ENCODE assay signal across 8 cellular contexts in the genomic region with DNA sequence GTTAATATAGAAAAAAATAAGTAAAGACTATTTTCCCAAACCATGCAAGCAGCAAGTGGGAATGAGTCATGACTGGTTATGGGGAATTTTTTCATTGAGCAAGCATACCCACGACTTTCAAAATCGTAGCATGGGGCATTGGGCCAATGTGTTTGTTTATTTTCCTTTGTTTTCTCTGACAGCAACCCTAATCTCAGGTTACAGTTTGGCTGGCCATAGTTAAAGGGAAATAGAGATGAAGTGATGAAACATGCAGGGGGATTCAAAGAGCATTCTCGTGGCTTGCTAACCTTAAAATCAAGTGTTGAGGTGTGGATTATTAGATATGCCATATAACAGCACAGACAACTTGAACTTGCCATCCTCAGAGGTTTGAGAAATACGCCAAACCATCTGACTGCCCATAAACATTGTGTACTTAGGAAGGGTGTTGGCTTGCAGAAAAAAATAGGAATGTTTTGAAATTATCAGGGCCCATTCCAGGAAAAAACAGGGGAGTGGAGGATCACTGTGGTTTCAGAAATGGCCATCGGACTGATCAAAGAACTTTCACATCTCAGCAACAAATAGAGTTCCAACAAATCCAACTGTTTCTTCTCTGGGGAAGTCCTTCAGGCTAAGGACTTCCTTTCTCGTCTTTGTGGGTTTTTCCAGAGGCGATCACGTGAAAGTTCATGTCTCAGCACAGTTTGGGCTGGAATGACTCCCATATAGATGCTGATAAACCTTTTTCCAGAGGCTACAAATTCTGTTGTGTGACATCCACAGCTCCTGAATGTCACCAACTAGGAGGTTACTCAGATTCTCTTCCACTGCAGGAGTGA.
DNase-seq lines count a peak whose midpoint lies in the region; ATAC-seq, FAIRE-seq and TF ChIP-seq lines count a peak whose summit lies in the region.

No MANE protein-coding gene starts in this region.

- no peaks in the 10 kb centered on the region for H4K20me1 ChIP-seq in astrocyte (ENCODE audit: insufficient read depth, low read length)
- no peaks in the 10 kb centered on the region for H4K20me1 ChIP-seq in Karpas-422 (ENCODE audit: insufficient read depth, low read depth, low read length)

- H3K4me1 ChIP-seq in astrocyte (ENCODE audit: insufficient read depth, low read length) (peaks cover 18% of the 10 kb centered on the region), right lobe of liver (peaks cover 0 to 32% (median 12%) of the 10 kb centered on the region in 4 donors), Karpas-422 (ENCODE audit: low read length) (no peaks in the 10 kb centered on the region)

- no peaks in the 10 kb centered on the region for H3K36me3 Mint-ChIP-seq in astrocyte (ENCODE audit: low read depth, unreplicated experiment)

- no peak overlapping the region for H3K4me3 ChIP-seq in astrocyte (ENCODE audit: insufficient read depth, low read depth, low read length)
- H3K4me3 ChIP-seq in right lobe of liver = no peak overlapping the region
- no peak overlapping the region for H3K4me3 ChIP-seq in Karpas-422 (ENCODE audit: low read length)

- peaks cover 11% of the 10 kb centered on the region for H3K4me1 Mint-ChIP-seq in astrocyte (ENCODE audit: low read depth, unreplicated experiment)

- 8% methylated on average over 8 of the region's 8 CpGs for WGBS in right lobe of liver (ENCODE audit: insufficient coverage, low coverage, low lambda C conversion rate, missing lambda C conversion rate)

- in situ Hi-C loops in ACHN (cut with HindIII; ENCODE audit: low pct_ligation_motif_present, low pct_unique_long_range_greater_than_20kb, low sequenced_read_pairs) = no loop called here

- peak overlapping the region; percentile 57 for H3K4me2 ChIP-seq in astrocyte (ENCODE audit: low read length)
- no peak overlapping the region for H3K4me2 ChIP-seq in Karpas-422 (ENCODE audit: low read depth, low read length, poor library complexity, severe bottlenecking)

- H3K9ac ChIP-seq in astrocyte (ENCODE audit: low read length) = peak overlapping the region; percentile 17
- no peak overlapping the region for H3K9ac ChIP-seq in Karpas-422 (ENCODE audit: low read length)

- no peak overlapping the region for H2AFZ ChIP-seq in astrocyte (ENCODE audit: low read depth, low read length)
- no peak overlapping the region for H2AFZ ChIP-seq in Karpas-422 (ENCODE audit: low read length)

- peak overlapping the region; percentile 51 for H3K27ac ChIP-seq in astrocyte (ENCODE audit: low read depth, low read length)
- peak overlapping the region; percentile 75 to 84 (median 77) for H3K27ac ChIP-seq in right lobe of liver
- no peak overlapping the region for H3K27ac ChIP-seq in Karpas-422 (ENCODE audit: low read length)

- H3K36me3 ChIP-seq in astrocyte (ENCODE audit: insufficient read depth, low read length) (no peaks in the 10 kb centered on the region), right lobe of liver (no peaks in the 10 kb centered on the region), Karpas-422 (ENCODE audit: insufficient read depth, low read length) (no peaks in the 10 kb centered on the region)

- peak; percentile 15 for DNase-seq in ACHN
- DNase-seq in astrocyte (ENCODE audit: low read depth) = peak; percentile 96
- peak in 1 of 3 donors; percentile 80 for DNase-seq in right lobe of liver
- no peak for DNase-seq in Karpas-422
- DNase-seq in stimulated activated CD4-positive, alpha-beta T cell treated with anti-CD3 and anti-CD28 coated beads, Interleukin-12 subunit alpha, Interleukin-12 subunit beta, amount 100 ng/mL, for 4 hours = no peak
- DNase-seq in C1 segment of cervical spinal cord (lab: John Stamatoyannopoulos, UW) = no peak

- H3K27me3 ChIP-seq in astrocyte (ENCODE audit: insufficient read depth, low read length) (no peaks in the 10 kb centered on the region), right lobe of liver (no peaks in the 10 kb centered on the region), Karpas-422 (ENCODE audit: low read length) (no peaks in the 10 kb centered on the region)

- H3K9me3 ChIP-seq in astrocyte (ENCODE audit: insufficient read depth, low read depth, low read length) (no peaks in the 10 kb centered on the region), right lobe of liver (no peaks in the 10 kb centered on the region), Karpas-422 (ENCODE audit: low read length) (no peaks in the 10 kb centered on the region)

- no peak for TF ChIP-seq POLR2A in right lobe of liver (IDR thresholded peaks at IDR 0.05)

- TF ChIP-seq RAD21 in Ishikawa (IDR thresholded peaks at IDR 0.05; ENCODE audit: low read depth) = no peak

- H3K79me2 ChIP-seq in astrocyte (ENCODE audit: insufficient read depth, low read length) (no peaks in the 10 kb centered on the region), Karpas-422 (ENCODE audit: low read length) (no peaks in the 10 kb centered on the region)

- TF ChIP-seq CTCF in astrocyte (IDR thresholded peaks at IDR 0.05; ENCODE audit: insufficient read depth, low read depth, low read length) = no peak
- TF ChIP-seq CTCF in right lobe of liver (IDR thresholded peaks at IDR 0.05) = no peak

- H3K27ac Mint-ChIP-seq in astrocyte (ENCODE audit: unreplicated experiment) = no peak overlapping the region

- ATAC-seq in right lobe of liver (peak; percentile 79 to 92 (median 82)), HG02623 (IDR thresholded peaks at IDR 0.05; ENCODE audit: unreplicated experiment) (no peak)

- H3K4me3 Mint-ChIP-seq in astrocyte (ENCODE audit: unreplicated experiment) = no peak overlapping the region

- intact Hi-C loops in right lobe of liver (cut with DNase I) = no loop called here

- FAIRE-seq in astrocyte (lab: Jason Lieb, UNC) = peak; percentile 13

- peaks cover 5% of the 10 kb centered on the region for H3K9me3 Mint-ChIP-seq in astrocyte (ENCODE audit: unreplicated experiment)

- no peaks in the 10 kb centered on the region for H3K9me2 ChIP-seq in Karpas-422 (replicated peaks; ENCODE audit: insufficient read depth, low read length)

- peak; percentile 73 for TF ChIP-seq EP300 in Ishikawa (IDR thresholded peaks at IDR 0.05; ENCODE audit: borderline replicate concordance)

- peaks cover 3% of the 10 kb centered on the region for H3K27me3 Mint-ChIP-seq in astrocyte (ENCODE audit: low read depth, unreplicated experiment)

TF ChIP-seq in Ishikawa, 13 proteins besides CTCF, POLR2A, EP300 and RAD21:
- TF ChIP-seq EGR1 (IDR thresholded peaks at IDR 0.05) = no peak
- TF ChIP-seq TCF12 (IDR thresholded peaks at IDR 0.05; ENCODE audit: low read depth) = peak; percentile 56; the same call in 1 of the 2 replicates
- TF ChIP-seq, protein P1, sequence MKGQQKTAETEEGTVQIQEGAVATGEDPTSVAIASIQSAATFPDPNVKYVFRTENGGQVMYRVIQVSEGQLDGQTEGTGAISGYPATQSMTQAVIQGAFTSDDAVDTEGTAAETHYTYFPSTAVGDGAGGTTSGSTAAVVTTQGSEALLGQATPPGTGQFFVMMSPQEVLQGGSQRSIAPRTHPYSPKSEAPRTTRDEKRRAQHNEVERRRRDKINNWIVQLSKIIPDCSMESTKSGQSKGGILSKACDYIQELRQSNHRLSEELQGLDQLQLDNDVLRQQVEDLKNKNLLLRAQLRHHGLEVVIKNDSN (IDR thresholded peaks at IDR 0.05) = no peak
- peak; percentile 87 for TF ChIP-seq CEBPB (IDR thresholded peaks at IDR 0.05)
- TF ChIP-seq, protein P2, sequence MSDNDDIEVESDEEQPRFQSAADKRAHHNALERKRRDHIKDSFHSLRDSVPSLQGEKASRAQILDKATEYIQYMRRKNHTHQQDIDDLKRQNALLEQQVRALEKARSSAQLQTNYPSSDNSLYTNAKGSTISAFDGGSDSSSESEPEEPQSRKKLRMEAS (IDR thresholded peaks at IDR 0.05) = peak; percentile 18; the same call in 1 of the 2 replicates
- TF ChIP-seq REST (IDR thresholded peaks at IDR 0.05; ENCODE audit: low read depth) = no peak
- TF ChIP-seq FOXM1 (IDR thresholded peaks at IDR 0.05; ENCODE audit: borderline replicate concordance, low read depth) = peak; percentile 47; the same call in 1 of the 2 replicates
- TF ChIP-seq ZBTB7A (IDR thresholded peaks at IDR 0.05; ENCODE audit: low read depth) = no peak
- TF ChIP-seq YY1 (IDR thresholded peaks at IDR 0.05; ENCODE audit: low read depth) = no peak
- peak; percentile 89 for TF ChIP-seq NFIC (IDR thresholded peaks at IDR 0.05)
- TF ChIP-seq TEAD4 (IDR thresholded peaks at IDR 0.05) = peak; percentile 69
- TF ChIP-seq CREB1 (IDR thresholded peaks at IDR 0.05; ENCODE audit: low read depth) = no peak
- TF ChIP-seq TAF1 (IDR thresholded peaks at IDR 0.05; ENCODE audit: low read depth) = no peak
TF ChIP-seq in Ishikawa: peak in this region for 6.

Comparison
In these comparisons a context has a peak if more than half of its experiments do, and no peak if none do; other contexts are left out.
1. DNase-seq: peak in ACHN (single experiment) and astrocyte (single experiment); none in Karpas-422 (single experiment), stimulated activated CD4-positive, alpha-beta T cell treated with anti-CD3 and anti-CD28 coated beads, Interleukin-12 subunit alpha, Interleukin-12 subunit beta, amount 100 ng/mL, for 4 hours (single experiment) and C1 segment of cervical spinal cord (0 of 14).